ENCODE assay signal across 8 cellular contexts in genomic region chr1:162696286-162696862, GRCh38.
A peak's percentile ranks its signal among the peaks of the same experiment; 100 is the strongest.
DNase-seq lines count a peak whose midpoint lies in the region; ATAC-seq and TF ChIP-seq lines count a peak whose summit lies in the region.

No MANE protein-coding gene starts in this region.

- no peak for TF ChIP-seq CTCF in HFFc6 (IDR thresholded peaks at IDR 0.05)

- H3K27ac Mint-ChIP-seq in HFFc6, result peak overlapping the region; percentile 78

- peak; percentile 82 for DNase-seq in HFFc6
- DNase-seq in OCI-M1 (lab: John Stamatoyannopoulos, UW), result peak; percentile 48
- DNase-seq in mucosa of gallbladder (ENCODE audit: low spot score), result peak; percentile 66
- no peak for DNase-seq in glomerular visceral epithelial cell (ENCODE audit: extremely low spot score)

- peaks cover 25% of the 10 kb centered on the region for H3K36me3 Mint-ChIP-seq in HFFc6 (ENCODE audit: low read depth)

- peak overlapping the region; percentile 77 for H3K4me3 Mint-ChIP-seq in HFFc6

- H3K27me3 Mint-ChIP-seq in HFFc6 (ENCODE audit: insufficient read depth), result peaks cover 2% of the 10 kb centered on the region

- peak; percentile 84 for ATAC-seq in esophagus mucosa
- no peak for ATAC-seq in HG03095 (IDR thresholded peaks at IDR 0.05; ENCODE audit: unreplicated experiment)
- ATAC-seq in GM21825 (IDR thresholded peaks at IDR 0.05; ENCODE audit: unreplicated experiment), result no peak
- no peak for ATAC-seq in HG03460 (IDR thresholded peaks at IDR 0.05; ENCODE audit: unreplicated experiment)

- H3K4me1 Mint-ChIP-seq in HFFc6 (ENCODE audit: low read depth), result peaks cover 33% of the 10 kb centered on the region

- no peaks in the 10 kb centered on the region for H3K9me3 Mint-ChIP-seq in HFFc6
